17 cellular contexts compared by ENCODE assay signal in genomic region chr10:6973904-6974303, GRCh38.
DNase-seq lines count a peak whose midpoint lies in the region; ATAC-seq, FAIRE-seq and TF ChIP-seq lines count a peak whose summit lies in the region.
"Had no signal": no experiment of that assay in that cellular context is flagged by ENCODE, and none has a peak within 500 bp of the region (broad histone marks: within the 10 kb centered on the region; RNA-seq: fewer than 3 reads in every experiment).

No MANE protein-coding gene starts in this region.

- TF ChIP-seq CTCF in right lobe of liver (IDR thresholded peaks at IDR 0.05) (no peak), HepG2 (CRISPR knock-in tag; IDR thresholded peaks at IDR 0.05) (no peak), Peyer's patch (IDR thresholded peaks at IDR 0.05) (no peak), esophagus muscularis mucosa (IDR thresholded peaks at IDR 0.05) (no peak), tibial nerve (IDR thresholded peaks at IDR 0.05) (no peak)

- H3K27ac ChIP-seq in right lobe of liver (no peak overlapping the region), HepG2 (ENCODE audit: extremely low read length, insufficient read depth, low read length) (no peak overlapping the region), Peyer's patch (peak overlapping the region in 1 of 4 donors; percentile 49), esophagus muscularis mucosa (replicated peaks in 1 of 4) (no peak overlapping the region), tibial nerve (no peak overlapping the region)
- H3K27ac ChIP-seq: gastrocnemius medialis, parathyroid adenoma, RWPE1, WERI-Rb-1 had no signal

- in situ Hi-C loops in HepG2 (cut with HindIII; ENCODE audit: extremely low pct_ligation_motif_present, low pct_unique_long_range_greater_than_20kb): no loop called here

- no TSS peak for BruUV-seq in HepG2 (replicated peaks; lab: Mats Ljungman, UMichigan)

- CTCF ChIA-PET in HepG2 (lab: Yijun Ruan, JAX; ENCODE audit: low intra/inter-chr PET ratio, low total read pairs): no interaction called here

- no peak for FAIRE-seq in HepG2 (lab: Jason Lieb, UNC)

- TF ChIP-seq EP300 in HepG2 (IDR thresholded peaks at IDR 0.05; ENCODE audit: low read depth in 2 of 2, low read length in 2 of 2) (no peak), HepG2 (CRISPR knock-in tag; IDR thresholded peaks at IDR 0.05; ENCODE audit: borderline replicate concordance) (no peak), esophagus muscularis mucosa (IDR thresholded peaks at IDR 0.05) (no peak), tibial nerve (IDR thresholded peaks at IDR 0.05) (no peak)

- no peak overlapping the region for H3K9ac ChIP-seq in HepG2 (ENCODE audit: insufficient read depth, low read depth, low read length)
- H3K9ac ChIP-seq: parathyroid adenoma had no signal

- H3K9me3 ChIP-seq in right lobe of liver (no peaks in the 10 kb centered on the region), HepG2 (ENCODE audit: low read length) (no peaks in the 10 kb centered on the region), Peyer's patch (no peaks in the 10 kb centered on the region), esophagus muscularis mucosa (no peaks in the 10 kb centered on the region), tibial nerve (peaks cover 0 to 7% (median 0%) of the 10 kb centered on the region in 4 donors)
- H3K9me3 ChIP-seq: gastrocnemius medialis had no signal

- no peak for TF ChIP-seq RAD21 in HepG2 (CRISPR knock-in tag; IDR thresholded peaks at IDR 0.05)

- H3K27me3 ChIP-seq in right lobe of liver: no peaks in the 10 kb centered on the region
- peaks cover 0 to 15% of the 10 kb centered on the region in 2 experiments; a peak in 2 of 5 replicates for H3K27me3 ChIP-seq in HepG2 (ENCODE audit: control insufficient read depth in 1 of 2, insufficient read depth in 2 of 2, low read length in 2 of 2)
- no peaks in the 10 kb centered on the region for H3K27me3 ChIP-seq in Peyer's patch
- no peaks in the 10 kb centered on the region for H3K27me3 ChIP-seq in esophagus muscularis mucosa
- H3K27me3 ChIP-seq in tibial nerve: no peaks in the 10 kb centered on the region

- TF ChIP-seq POLR2A in right lobe of liver (IDR thresholded peaks at IDR 0.05) (no peak), HepG2 (IDR thresholded peaks at IDR 0.05; ENCODE audit: insufficient read depth in 1 of 2, low read depth in 2 of 2, low read length in 2 of 2) (no peak), Peyer's patch (IDR thresholded peaks at IDR 0.05) (no peak), esophagus muscularis mucosa (IDR thresholded peaks at IDR 0.05; ENCODE audit: low read depth) (no peak), tibial nerve (IDR thresholded peaks at IDR 0.05) (no peak)

- H4K20me1 ChIP-seq in HepG2 (ENCODE audit: insufficient read depth, low read length): no peaks in the 10 kb centered on the region

- peak; percentile 28 to 50 (median 38) for ATAC-seq in right lobe of liver
- no peak for ATAC-seq in HepG2
- no peak for ATAC-seq in HG03354 (IDR thresholded peaks at IDR 0.05; ENCODE audit: poor library complexity, severe bottlenecking, unreplicated experiment)
- ATAC-seq: gastrocnemius medialis had no signal

- H3K36me3 ChIP-seq in right lobe of liver (no peaks in the 10 kb centered on the region), HepG2 (replicated peaks in 1 of 2; ENCODE audit: control insufficient read depth in 1 of 2, insufficient read depth in 2 of 2, low read length in 2 of 2) (no peaks in the 10 kb centered on the region), Peyer's patch (no peaks in the 10 kb centered on the region), esophagus muscularis mucosa (no peaks in the 10 kb centered on the region), tibial nerve (no peaks in the 10 kb centered on the region)
- H3K36me3 ChIP-seq: gastrocnemius medialis, WERI-Rb-1 had no signal

- no peak overlapping the region for H3K4me3 ChIP-seq in right lobe of liver
- no peak overlapping the region for H3K4me3 ChIP-seq in HepG2 (replicated peaks in 1 of 3; ENCODE audit: insufficient read depth in 1 of 3, low read depth in 2 of 3, low read length in 3 of 3)
- no peak overlapping the region for H3K4me3 ChIP-seq in Peyer's patch
- no peak overlapping the region for H3K4me3 ChIP-seq in esophagus muscularis mucosa
- H3K4me3 ChIP-seq in tibial nerve: no peak overlapping the region
- H3K4me3 ChIP-seq: gastrocnemius medialis had no signal

- H3K4me1 ChIP-seq in right lobe of liver (no peaks in the 10 kb centered on the region), HepG2 (ENCODE audit: insufficient read depth, low read length) (no peaks in the 10 kb centered on the region; the same call in 1 of the 2 replicates), Peyer's patch (no peaks in the 10 kb centered on the region), esophagus muscularis mucosa (no peaks in the 10 kb centered on the region), tibial nerve (no peaks in the 10 kb centered on the region)
- H3K4me1 ChIP-seq: gastrocnemius medialis, parathyroid adenoma had no signal

- H2AFZ ChIP-seq in HepG2 (ENCODE audit: low read length): no peak overlapping the region
- H2AFZ ChIP-seq: parathyroid adenoma had no signal

- 55% methylated on average over 7 of the region's 7 CpGs for WGBS in right lobe of liver (ENCODE audit: insufficient coverage, low coverage, low lambda C conversion rate, missing lambda C conversion rate)
- 36% methylated on average over 4 of the region's 7 CpGs for WGBS in HepG2 (ENCODE audit: low lambda C conversion rate)
- WGBS in esophagus muscularis mucosa: 79% methylated on average over 7 of the region's 7 CpGs
- WGBS in tibial nerve, 2 donors: 70 to 78% methylated on average over 7 of the region's 7 CpGs

- no peak for DNase-seq in right lobe of liver
- DNase-seq in HepG2 (ENCODE audit: low spot score): no peak
- DNase-seq in Peyer's patch: peak in 2 of 3 donors; percentile 19 to 69
- peak; percentile 80 for DNase-seq in esophagus muscularis mucosa (ENCODE audit: extremely low spot score)
- no peak for DNase-seq in inferior parietal cortex (ENCODE audit: extremely low spot score)
- DNase-seq in tibial nerve (ENCODE audit: low spot score in 2 of 2): no peak
- DNase-seq in NCI-H1436 treated with DMSO at 0.1 percent for 48 hours (lab: John Stamatoyannopoulos, UW): no peak
- DNase-seq: activated CD8-positive, alpha-beta memory T cell treated with anti-CD3 and anti-CD28 coated beads, Interleukin-2, amount 50 U/mL, for 4 hours; activated naive CD8-positive, alpha-beta T cell treated with anti-CD3 and anti-CD28 coated beads for 36 hours; gastrocnemius medialis; NCI-H1105; NCI-H2171 treated with DMSO at 0.1 percent for 48 hours; stimulated activated CD4-positive, alpha-beta T cell treated with anti-CD3 and anti-CD28 coated beads, Interleukin-4, amount 100 ng/mL, for 1 hour; WERI-Rb-1 had no signal

- no peaks in the 10 kb centered on the region for H3K79me2 ChIP-seq in HepG2 (ENCODE audit: insufficient read depth, low read length)
- H3K79me2 ChIP-seq: parathyroid adenoma had no signal

- intact Hi-C loops in right lobe of liver (cut with DNase I) (no loop called here), HepG2 (cut with micrococcal nuclease; ENCODE audit: unreplicated experiment) (no loop called here), esophagus muscularis mucosa (cut with DNase I) (no loop called here)

- H3K4me2 ChIP-seq in HepG2 (ENCODE audit: low read depth, low read length): no peak overlapping the region

- POLR2A ChIA-PET in HepG2 (lab: Yijun Ruan, JAX): no interaction called here

TF ChIP-seq in HepG2, 621 proteins besides CTCF, POLR2A, EP300 and RAD21 (continues in another document):
- TF ChIP-seq ZNF580 (CRISPR knock-in tag; IDR thresholded peaks at IDR 0.05; ENCODE audit: borderline replicate concordance, low read depth) (no peak), ZNF749 (CRISPR knock-in tag; IDR thresholded peaks at IDR 0.05; ENCODE audit: borderline replicate concordance) (no peak), PAXIP1 (CRISPR knock-in tag; conservative IDR thresholded peaks at IDR 0.05) (no peak), RBM39 (IDR thresholded peaks at IDR 0.05; ENCODE audit: low read depth, low read length, poor library complexity, severe bottlenecking) (no peak), HOXA3 (CRISPR knock-in tag; IDR thresholded peaks at IDR 0.05) (no peak), CENPT (CRISPR knock-in tag; IDR thresholded peaks at IDR 0.05; ENCODE audit: low read depth) (no peak), ZKSCAN1 (IDR thresholded peaks at IDR 0.05; ENCODE audit: low read length) (no peak)

Comparison
In these comparisons a context has a peak if more than half of its experiments do, and no peak if none do; other contexts are left out.
1. ATAC-seq: peak in right lobe of liver (4 of 4); none in HepG2 (single experiment) and HG03354 (single experiment).
2. DNase-seq: peak in Peyer's patch (2 of 3) and esophagus muscularis mucosa (single experiment); none in right lobe of liver (0 of 3), HepG2 (single experiment), inferior parietal cortex (single experiment), tibial nerve (0 of 2) and NCI-H1436 treated with DMSO at 0.1 percent for 48 hours (single experiment).